8 cellular contexts compared by ENCODE assay signal in the genomic region with DNA sequence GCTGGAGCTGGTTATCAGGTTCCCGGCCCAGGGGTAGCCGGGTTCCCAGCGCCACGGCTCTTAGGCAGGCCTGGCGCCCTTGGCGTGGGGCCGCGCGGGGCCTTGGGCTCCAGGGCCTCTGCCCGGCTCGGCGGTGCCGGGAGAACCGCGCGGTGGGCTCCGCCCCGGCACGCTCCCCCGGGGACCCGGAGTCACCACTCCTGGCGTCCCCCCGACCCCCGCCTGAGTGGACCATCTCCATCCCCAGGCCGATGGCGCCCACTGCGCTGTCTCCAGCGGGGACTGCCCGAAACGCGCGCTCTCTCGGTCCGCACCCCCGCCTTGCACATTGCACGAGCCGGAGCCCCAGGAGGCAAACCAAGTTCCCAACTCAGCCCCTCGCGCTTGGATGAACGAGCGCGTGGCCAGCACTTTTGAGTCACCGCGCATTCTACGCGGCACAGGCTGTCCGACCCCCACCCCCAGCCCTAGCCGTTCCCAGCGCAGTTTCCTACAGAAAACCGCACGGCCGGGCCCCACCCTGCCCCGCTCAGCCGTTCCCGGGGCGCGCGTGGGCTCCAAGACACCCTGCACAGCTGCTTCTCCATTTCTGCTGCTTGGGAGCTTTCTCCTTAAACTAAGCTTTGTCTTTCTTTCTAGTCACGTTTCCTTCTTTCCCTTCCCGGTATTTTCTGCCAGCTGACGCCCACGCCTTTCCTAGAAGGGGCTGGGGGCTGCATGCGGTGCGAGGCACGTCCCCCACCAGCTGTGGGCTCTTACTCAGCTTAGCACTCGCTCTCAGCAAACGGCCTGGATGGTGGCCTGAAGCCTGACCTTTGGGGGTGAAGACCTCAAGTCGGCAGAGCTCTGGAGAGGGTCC. TPM values are rescaled to one million over a fixed set of nuclear protein-coding genes. Genes with fewer than 3 reads are reported as not detected.
DNase-seq lines count a peak whose midpoint lies in the region; ATAC-seq and TF ChIP-seq lines count a peak whose summit lies in the region.

No MANE protein-coding gene starts in this region.

- peak overlapping the region; percentile 94 for H3K27ac Mint-ChIP-seq in activated naive CD8-positive, alpha-beta T cell

- TF ChIP-seq CTCF in OCI-LY1 (IDR thresholded peaks at IDR 0.05; ENCODE audit: low read length): no peak
- TF ChIP-seq CTCF in hepatocyte (IDR thresholded peaks at IDR 0.05; ENCODE audit: poor library complexity): no peak

- no peaks in the 10 kb centered on the region for H3K9me2 ChIP-seq in OCI-LY1 (ENCODE audit: low read depth, low read length)
- no peaks in the 10 kb centered on the region for H3K9me2 ChIP-seq in hepatocyte (replicated peaks; ENCODE audit: insufficient read depth)

- H3K4me2 ChIP-seq in OCI-LY1 (ENCODE audit: low read length): peak overlapping the region; percentile 71
- peak overlapping the region; percentile 99 for H3K4me2 ChIP-seq in hepatocyte

- H3K4me1 Mint-ChIP-seq in activated naive CD8-positive, alpha-beta T cell (ENCODE audit: low read depth): peaks cover 18% of the 10 kb centered on the region

- peak overlapping the region; percentile 93 for H3K4me3 Mint-ChIP-seq in activated naive CD8-positive, alpha-beta T cell

- H3K27me3 Mint-ChIP-seq in activated naive CD8-positive, alpha-beta T cell: no peaks in the 10 kb centered on the region

- peak overlapping the region; percentile 83 for H3K9ac ChIP-seq in OCI-LY1 (ENCODE audit: low read length)

- H3K27ac ChIP-seq in OCI-LY1 (ENCODE audit: low read depth, low read length, poor library complexity, severe bottlenecking): no peak overlapping the region
- peak overlapping the region; percentile 95 for H3K27ac ChIP-seq in hepatocyte

- H3K27me3 ChIP-seq in OCI-LY1 (ENCODE audit: insufficient read depth, low read length) (no peaks in the 10 kb centered on the region; the same call in 1 of the 2 replicates), hepatocyte (no peaks in the 10 kb centered on the region)

- peak; percentile 82 for DNase-seq in DMS53 (lab: John Stamatoyannopoulos, UW)
- DNase-seq in DMS53 treated with DMSO at 0.1 percent for 48 hours (lab: John Stamatoyannopoulos, UW; ENCODE audit: unreplicated experiment): no peak
- peak; percentile 62 for DNase-seq in hepatocyte (ENCODE audit: low spot score)
- no peak for DNase-seq in skeletal muscle cell (ENCODE audit: low read depth)
- DNase-seq in NCI-H2171 treated with DMSO at 0.1 percent for 48 hours (lab: John Stamatoyannopoulos, UW): no peak

- 16% methylated on average over 25 of the region's 68 CpGs for WGBS in hepatocyte (ENCODE audit: low lambda C conversion rate, missing lambda C conversion rate)

- H2AFZ ChIP-seq in OCI-LY1 (ENCODE audit: low read length) (0 out of 2 replicates have a peak overlapping the region, but pooled peaks have one; percentile 37), hepatocyte (peak overlapping the region; percentile 77)

- H3F3A ChIP-seq in OCI-LY1 (ENCODE audit: insufficient read depth, low read length): no peaks in the 10 kb centered on the region

- no peaks in the 10 kb centered on the region for H3K9me3 ChIP-seq in OCI-LY1 (ENCODE audit: low read length)
- no peaks in the 10 kb centered on the region for H3K9me3 ChIP-seq in hepatocyte (ENCODE audit: low read depth)

- H3K36me3 Mint-ChIP-seq in activated naive CD8-positive, alpha-beta T cell: no peaks in the 10 kb centered on the region

- H3K36me3 ChIP-seq in OCI-LY1 (ENCODE audit: insufficient read depth, low read length) (no peaks in the 10 kb centered on the region), hepatocyte (replicated peaks; ENCODE audit: insufficient read depth, low read depth) (no peaks in the 10 kb centered on the region)

- H3K9me3 Mint-ChIP-seq in activated naive CD8-positive, alpha-beta T cell (ENCODE audit: low read depth): no peaks in the 10 kb centered on the region

- H3K4me3 ChIP-seq in OCI-LY1 (ENCODE audit: low read depth, low read length, poor library complexity, severe bottlenecking) (peak overlapping the region; percentile 99), hepatocyte (peak overlapping the region; percentile 93), skeletal muscle cell (ENCODE audit: low read depth, low read length) (peak overlapping the region; percentile 88)

- ATAC-seq in HG02759 (IDR thresholded peaks at IDR 0.05; ENCODE audit: unreplicated experiment): peak; percentile 41

- H3K79me2 ChIP-seq in OCI-LY1 (ENCODE audit: insufficient read depth, low read length) (0 out of 2 replicates have a peak, but pooled peaks cover 7% of the 10 kb centered on the region), hepatocyte (peaks cover 23% of the 10 kb centered on the region)

- H3K4me1 ChIP-seq in OCI-LY1 (ENCODE audit: insufficient read depth, low read length, severe bottlenecking) (peaks cover 22% of the 10 kb centered on the region), hepatocyte (ENCODE audit: insufficient read depth) (peaks cover 7% of the 10 kb centered on the region)

- H4K20me1 ChIP-seq in OCI-LY1 (ENCODE audit: insufficient read depth, low read length): no peaks in the 10 kb centered on the region
- no peaks in the 10 kb centered on the region for H4K20me1 ChIP-seq in hepatocyte (ENCODE audit: insufficient read depth, poor library complexity, severe bottlenecking)

RNA-seq across cellular contexts. Expression of gene CHID1, which starts 0.7 kb away (rescaled TPM):
- 61.5 and 92.4 TPM in 2 replicates for total RNA-seq in hepatocyte
- 152 and 155 TPM in 2 replicates for polyA plus RNA-seq in hepatocyte

RNA-seq across cellular contexts. Expression of gene AP2A2, which starts 14.4 kb away (rescaled TPM):
- total RNA-seq in hepatocyte: 57.8 and 68.0 TPM in 2 replicates
- polyA plus RNA-seq in hepatocyte: 49.7 and 56.2 TPM in 2 replicates

Comparison
In these comparisons a context has a peak if more than half of its experiments do, and no peak if none do; other contexts are left out.
1. DNase-seq: peak in DMS53 (single experiment) and hepatocyte (single experiment); none in DMS53 treated with DMSO at 0.1 percent for 48 hours (single experiment), skeletal muscle cell (single experiment) and NCI-H2171 treated with DMSO at 0.1 percent for 48 hours (single experiment).
2. Peak in every context shown above with its lines, with median percentiles within 50 percentile points of each other: H3K4me3 ChIP-seq.